Comparison of ENCODE assay signal across 23 cellular contexts in genomic region chr12:114917953-114918352, GRCh38.
"Had no signal": no experiment of that assay in that cellular context is flagged by ENCODE, and none has a peak within 500 bp of the region (broad histone marks: within the 10 kb centered on the region; RNA-seq: fewer than 3 reads in every experiment).

No MANE protein-coding gene starts in this region.

- DNase-seq: colonic mucosa; effector CD8-positive, alpha-beta T cell; endodermal cell; foreskin melanocyte; left ventricle myocardium superior; midbrain; naive thymus-derived CD4-positive, alpha-beta T cell; stimulated activated CD4-positive, alpha-beta T cell treated with anti-CD3 and anti-CD28 coated beads, Interleukin-12 subunit alpha, Interleukin-12 subunit beta, amount 100 ng/mL, for 4 hours; stimulated activated CD4-positive, alpha-beta T cell treated with anti-CD3 and anti-CD28 coated beads, Interleukin-1b, Interleukin-23, amount 100 ng/mL, for 48 hours; stimulated activated CD4-positive, alpha-beta T cell treated with anti-CD3 and anti-CD28 coated beads, Interleukin-4, amount 100 ng/mL, for 1 hour; stimulated activated CD8-positive, alpha-beta memory T cell treated with anti-CD3 and anti-CD28 coated beads, Interleukin-4, amount 100 ng/mL, for 48 hours; stimulated activated naive CD4-positive, alpha-beta T cell; stimulated activated naive CD8-positive, alpha-beta T cell treated with anti-CD3 and anti-CD28 coated beads, Interleukin-15, amount 100 ng/mL, for 72 hours had no signal

- H3K4me3 ChIP-seq: colonic mucosa, lung, neural progenitor cell, smooth muscle cell, suprapubic skin, transverse colon, vagina had no signal

- H3K36me3 ChIP-seq: colonic mucosa, neural progenitor cell, suprapubic skin, transverse colon, vagina had no signal

- H3K27me3 ChIP-seq: colonic mucosa, neural progenitor cell, suprapubic skin, transverse colon, vagina had no signal

- H3K4me1 ChIP-seq: parathyroid adenoma had no signal

- H3K4me2 ChIP-seq: neural progenitor cell, smooth muscle cell had no signal

- H2AFZ ChIP-seq: neural progenitor cell, parathyroid adenoma had no signal

- H3K9ac ChIP-seq: neural progenitor cell, parathyroid adenoma had no signal

- ATAC-seq: esophagus mucosa; left ventricle myocardium superior; naive thymus-derived CD4-positive, alpha-beta T cell; sciatic nerve; stimulated activated naive CD8-positive, alpha-beta T cell treated with anti-CD3 and anti-CD28 coated beads, Interleukin-15, amount 100 ng/mL, for 72 hours had no signal

- H3K9me3 ChIP-seq: colonic mucosa, suprapubic skin, transverse colon, vagina had no signal

- H3K79me2 ChIP-seq: parathyroid adenoma had no signal

- H3K27ac ChIP-seq: colonic mucosa, epithelial cell of prostate, neural progenitor cell, parathyroid adenoma, suprapubic skin, transverse colon, vagina had no signal
